In the genomic region with DNA sequence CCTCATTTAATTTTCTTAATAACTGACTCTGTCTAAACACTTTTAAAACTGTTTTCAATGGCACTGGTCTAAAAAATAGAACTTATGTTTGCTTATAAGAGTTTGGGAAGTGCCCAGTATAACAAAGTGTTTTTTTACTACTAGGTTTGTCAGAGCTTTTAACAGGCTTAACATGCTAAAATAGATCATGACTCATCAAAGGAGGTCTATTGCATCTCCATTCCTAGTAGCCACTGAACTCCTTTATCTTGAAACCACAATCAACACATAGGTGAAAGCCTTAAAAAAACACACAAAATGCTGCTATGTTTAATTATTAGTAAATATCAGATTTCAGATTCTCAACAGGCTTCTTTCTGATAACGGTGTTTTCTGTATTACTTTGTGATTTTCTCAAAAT, we compare ENCODE assay signal across 14 cellular contexts.
A peak's percentile ranks its signal among the peaks of the same experiment; 100 is the strongest.
DNase-seq lines count a peak whose midpoint lies in the region; ATAC-seq, FAIRE-seq and TF ChIP-seq lines count a peak whose summit lies in the region.
"Had no signal": no experiment of that assay in that cellular context is flagged by ENCODE, and none has a peak within 500 bp of the region (broad histone marks: within the 10 kb centered on the region; RNA-seq: fewer than 3 reads in every experiment).

No MANE protein-coding gene starts in this region.

- H2BK120ac ChIP-seq in IMR-90 (ENCODE audit: low read depth, low read length): no peak overlapping the region

- no peak overlapping the region for H4K91ac ChIP-seq in IMR-90 (ENCODE audit: insufficient read depth, low read depth, low read length)

- ATAC-seq in IMR-90 (ENCODE audit: low read depth) (no peak), GM18867 (IDR thresholded peaks at IDR 0.05; ENCODE audit: unreplicated experiment) (no peak)
- ATAC-seq: activated naive CD4-positive, alpha-beta T cell treated with anti-CD3 and anti-CD28 coated beads, Interleukin-2, amount 50 U/mL, for 72 hours; stimulated activated naive B cell treated with anti-CD40 and anti-IgM and Interleukin-4, amounts not matched to agents 10 μg/mL and 1 μg/mL and 100 μg/mL, for 72 hours had no signal

- peak; percentile 61 for FAIRE-seq in keratinocyte (lab: Jason Lieb, UNC)

- no peaks in the 10 kb centered on the region for H3K4me1 Mint-ChIP-seq in activated T-helper 1 cell treated with anti-CD3 and anti-CD28 coated beads, Interleukin-12 subunit alpha, Interleukin-12 subunit beta, Interleukin-2, Interleukin-4 antibody, amounts not matched to agents 30 ng/mL and 10 ng/mL and 1 ng/mL, durations not matched to agents 14 hours and 24 hours and 36 hours (ENCODE audit: low read depth)
- H3K4me1 Mint-ChIP-seq: stimulated activated naive B cell treated with anti-CD40 and anti-IgM and Interleukin-4, amounts not matched to agents 10 μg/mL and 1 μg/mL and 100 μg/mL, for 72 hours had no signal

- DNase-seq in AG09309 (ENCODE audit: low read depth) (peak; percentile 21), IMR-90 (peak; percentile 67), astrocyte of the spinal cord (ENCODE audit: low read depth, low spot score) (peak; percentile 78), keratinocyte (ENCODE audit: low read depth, low spot score) (peak; percentile 36), NK-92 (lab: John Stamatoyannopoulos, UW; ENCODE audit: unreplicated experiment) (no peak), activated gamma-delta T cell treated with Interleukin-2 at 50 U/mL for 16 hours (no peak)
- DNase-seq in activated T-helper 1 cell treated with anti-CD3 and anti-CD28 coated beads, Interleukin-12 subunit alpha, Interleukin-12 subunit beta, Interleukin-2, Interleukin-4 antibody, amounts not matched to agents 30 ng/mL and 10 ng/mL and 1 ng/mL, durations not matched to agents 14 hours and 24 hours and 36 hours (ENCODE audit: low spot score): no peak
- DNase-seq: GDM1; stimulated activated CD4-positive, alpha-beta T cell treated with anti-CD3 and anti-CD28 coated beads, Interleukin-2, amount 100 ng/mL, for 24 hours; stimulated activated naive B cell treated with anti-CD40 and anti-IgM and Interleukin-4, amounts not matched to agents 10 μg/mL and 1 μg/mL and 100 μg/mL, for 72 hours; T1000 had no signal

- H4K20me1 ChIP-seq in IMR-90 (ENCODE audit: insufficient read depth, low read length) (no peaks in the 10 kb centered on the region), keratinocyte (ENCODE audit: control insufficient read depth, extremely low read depth, insufficient read depth, low read length) (no peaks in the 10 kb centered on the region)
- H4K20me1 ChIP-seq: BLaER1 had no signal

- no peaks in the 10 kb centered on the region for H3K27me3 Mint-ChIP-seq in activated T-helper 1 cell treated with anti-CD3 and anti-CD28 coated beads, Interleukin-12 subunit alpha, Interleukin-12 subunit beta, Interleukin-2, Interleukin-4 antibody, amounts not matched to agents 30 ng/mL and 10 ng/mL and 1 ng/mL, durations not matched to agents 14 hours and 24 hours and 36 hours (ENCODE audit: insufficient read depth)
- H3K27me3 Mint-ChIP-seq: stimulated activated naive B cell treated with anti-CD40 and anti-IgM and Interleukin-4, amounts not matched to agents 10 μg/mL and 1 μg/mL and 100 μg/mL, for 72 hours had no signal

- no TSS peak for BruUV-seq in IMR-90 (replicated peaks; lab: Mats Ljungman, UMichigan)

- no peak overlapping the region for H3K27ac Mint-ChIP-seq in activated T-helper 1 cell treated with anti-CD3 and anti-CD28 coated beads, Interleukin-12 subunit alpha, Interleukin-12 subunit beta, Interleukin-2, Interleukin-4 antibody, amounts not matched to agents 30 ng/mL and 10 ng/mL and 1 ng/mL, durations not matched to agents 14 hours and 24 hours and 36 hours
- H3K27ac Mint-ChIP-seq: activated naive CD4-positive, alpha-beta T cell treated with anti-CD3 and anti-CD28 coated beads, Interleukin-2, amount 50 U/mL, for 72 hours; stimulated activated naive B cell treated with anti-CD40 and anti-IgM and Interleukin-4, amounts not matched to agents 10 μg/mL and 1 μg/mL and 100 μg/mL, for 72 hours had no signal

- dilution Hi-C loops in IMR-90 (cut with HindIII; ENCODE audit: low sequenced_read_pairs, unreplicated experiment): no loop called here
- dilution Hi-C loops in keratinocyte (cut with MboI; ENCODE audit: extremely low pct_ligation_motif_present, low sequenced_read_pairs): no loop called here

- H3K4me1 ChIP-seq in IMR-90 (ENCODE audit: control insufficient read depth, insufficient read depth, low read length) (no peaks in the 10 kb centered on the region), keratinocyte (ENCODE audit: control insufficient read depth, extremely low read depth, insufficient read depth, low read length) (peaks cover 37% of the 10 kb centered on the region)
- H3K4me1 ChIP-seq: BLaER1 had no signal

- no peaks in the 10 kb centered on the region for H3K79me1 ChIP-seq in IMR-90 (ENCODE audit: low read depth in 1 of 2, low read length in 2 of 2)

- in situ Hi-C loops in IMR-90 (cut with MboI; ENCODE audit: low sequenced_read_pairs) (no loop called here), astrocyte of the spinal cord (cut with HindIII; ENCODE audit: low sequenced_read_pairs) (no loop called here)

- no peak overlapping the region for H3K18ac ChIP-seq in IMR-90 (ENCODE audit: low read depth, low read length)

- TF ChIP-seq POLR2A in IMR-90 (IDR thresholded peaks at IDR 0.05; ENCODE audit: low read depth, low read length): no peak

- CTCF ChIA-PET in IMR-90 (lab: Yijun Ruan, JAX): no interaction called here

- no peak overlapping the region for H3K4me3 ChIP-seq in AG09309 (ENCODE audit: control insufficient read depth, low read depth, low read length)
- no peak overlapping the region for H3K4me3 ChIP-seq in IMR-90 (ENCODE audit: insufficient read depth, low read depth, low read length)
- no peak overlapping the region for H3K4me3 ChIP-seq in astrocyte of the spinal cord (ENCODE audit: low read depth, low read length)
- H3K4me3 ChIP-seq in keratinocyte (ENCODE audit: control insufficient read depth in 2 of 3, extremely low read depth in 1 of 3, insufficient read depth in 2 of 3, low read depth in 1 of 3, low read length in 3 of 3): no peak overlapping the region
- H3K4me3 ChIP-seq: BLaER1 had no signal

- H3K9me3 ChIP-seq in IMR-90 (ENCODE audit: control insufficient read depth, insufficient read depth, low read length): peaks cover 2% of the 10 kb centered on the region; the same call in 1 of the 2 replicates
- no peaks in the 10 kb centered on the region for H3K9me3 ChIP-seq in keratinocyte (ENCODE audit: control insufficient read depth, low read depth, low read length)
- H3K9me3 ChIP-seq: BLaER1 had no signal

- POLR2A ChIA-PET in IMR-90 (lab: Charles Lee; ENCODE audit: unreplicated experiment): no interaction called here

- no peak overlapping the region for H3K23ac ChIP-seq in IMR-90 (ENCODE audit: low read depth, low read length)

- H3K27ac ChIP-seq in IMR-90 (ENCODE audit: insufficient read depth, low read length): no peak overlapping the region
- peak overlapping the region; percentile 75 for H3K27ac ChIP-seq in keratinocyte (ENCODE audit: control insufficient read depth, insufficient read depth, low read length)
- H3K27ac ChIP-seq: BLaER1 had no signal

- H3K56ac ChIP-seq in IMR-90 (ENCODE audit: extremely low read depth, insufficient read depth, low read length): no peak overlapping the region

- H3K27me3 ChIP-seq in IMR-90 (ENCODE audit: control insufficient read depth, insufficient read depth, low read length) (no peaks in the 10 kb centered on the region), keratinocyte (ENCODE audit: control insufficient read depth, extremely low read depth, insufficient read depth, low read length) (no peaks in the 10 kb centered on the region)
- H3K27me3 ChIP-seq: BLaER1 had no signal

- no peak overlapping the region for H3K4me3 Mint-ChIP-seq in activated T-helper 1 cell treated with anti-CD3 and anti-CD28 coated beads, Interleukin-12 subunit alpha, Interleukin-12 subunit beta, Interleukin-2, Interleukin-4 antibody, amounts not matched to agents 30 ng/mL and 10 ng/mL and 1 ng/mL, durations not matched to agents 14 hours and 24 hours and 36 hours
- H3K4me3 Mint-ChIP-seq: stimulated activated naive B cell treated with anti-CD40 and anti-IgM and Interleukin-4, amounts not matched to agents 10 μg/mL and 1 μg/mL and 100 μg/mL, for 72 hours had no signal

- H3K36me3 Mint-ChIP-seq in activated T-helper 1 cell treated with anti-CD3 and anti-CD28 coated beads, Interleukin-12 subunit alpha, Interleukin-12 subunit beta, Interleukin-2, Interleukin-4 antibody, amounts not matched to agents 30 ng/mL and 10 ng/mL and 1 ng/mL, durations not matched to agents 14 hours and 24 hours and 36 hours (ENCODE audit: low read depth): no peaks in the 10 kb centered on the region
- H3K36me3 Mint-ChIP-seq: activated naive CD4-positive, alpha-beta T cell treated with anti-CD3 and anti-CD28 coated beads, Interleukin-2, amount 50 U/mL, for 72 hours; stimulated activated naive B cell treated with anti-CD40 and anti-IgM and Interleukin-4, amounts not matched to agents 10 μg/mL and 1 μg/mL and 100 μg/mL, for 72 hours had no signal

- H3K4me2 ChIP-seq in IMR-90 (ENCODE audit: low read depth, low read length): no peak overlapping the region
- H3K4me2 ChIP-seq in keratinocyte (ENCODE audit: control insufficient read depth, extremely low read depth, insufficient read depth, low read depth, low read length): peak overlapping the region; percentile 17
- H3K4me2 ChIP-seq: BLaER1 had no signal

- WGBS in IMR-90 (ENCODE audit: extremely low coverage in 2 of 2, insufficient read length in 1 of 2), 2 experiments: no CpG with 5 or more reads among the region's 1 CpG

- no peak for TF ChIP-seq RAD21 in IMR-90 (IDR thresholded peaks at IDR 0.05; ENCODE audit: low read length)

- H3K4ac ChIP-seq in IMR-90 (ENCODE audit: low read depth, low read length): no peak overlapping the region

- H2AFZ ChIP-seq in IMR-90 (replicated peaks; ENCODE audit: low read length, poor library complexity) (no peak overlapping the region), keratinocyte (ENCODE audit: control insufficient read depth, low read length) (no peak overlapping the region)

- H3K14ac ChIP-seq in IMR-90 (replicated peaks; ENCODE audit: low read depth, low read length): no peak overlapping the region

- H2AK9ac ChIP-seq in IMR-90 (replicated peaks; ENCODE audit: low read depth, low read length, poor library complexity): no peak overlapping the region

- no peak overlapping the region for H2BK20ac ChIP-seq in IMR-90 (ENCODE audit: low read depth, low read length)

- H3K9ac ChIP-seq in IMR-90 (ENCODE audit: low read depth, low read length): no peak overlapping the region
- H3K9ac ChIP-seq in keratinocyte (ENCODE audit: control insufficient read depth, extremely low read depth, insufficient read depth, low read length): no peak overlapping the region
- H3K9ac ChIP-seq: BLaER1 had no signal

- TF ChIP-seq CTCF in AG09309 (IDR thresholded peaks at IDR 0.05; ENCODE audit: control insufficient read depth, insufficient read depth, low read depth, low read length, missing control alignments): no peak
- no peak for TF ChIP-seq CTCF in IMR-90 (conservative IDR thresholded peaks at IDR 0.05; ENCODE audit: low read depth, low read length)
- no peak for TF ChIP-seq CTCF in astrocyte of the spinal cord (IDR thresholded peaks at IDR 0.05; ENCODE audit: low read depth, low read length)
- no peak for TF ChIP-seq CTCF in keratinocyte (optimal IDR thresholded peaks at IDR 0.05 in 1 of 3, IDR thresholded peaks at IDR 0.05 in 1 of 3, conservative IDR thresholded peaks at IDR 0.05 in 1 of 3; ENCODE audit: extremely low read depth in 1 of 3, insufficient read depth in 2 of 3, low read length in 3 of 3)

- no peak overlapping the region for H2BK5ac ChIP-seq in IMR-90 (ENCODE audit: low read depth, low read length, poor library complexity, severe bottlenecking)

- H4K5ac ChIP-seq in IMR-90 (ENCODE audit: low read depth, low read length): no peak overlapping the region

- H3K79me2 ChIP-seq in keratinocyte (ENCODE audit: control insufficient read depth, insufficient read depth, low read length): no peaks in the 10 kb centered on the region

- H2AK5ac ChIP-seq in IMR-90 (ENCODE audit: low read depth, low read length): no peak overlapping the region

- intact Hi-C loops in IMR-90 (cut with micrococcal nuclease): loop anchor here (5.0 kb wide), 1 partner anchor 96 kb away; no protein-coding TSS in a partner anchor
- intact Hi-C loops in activated T-helper 1 cell treated with anti-CD3 and anti-CD28 coated beads, Interleukin-12 subunit alpha, Interleukin-12 subunit beta, Interleukin-2, Interleukin-4 antibody, amounts not matched to agents 30 ng/mL and 10 ng/mL and 1 ng/mL, durations not matched to agents 14 hours and 24 hours and 36 hours (cut with micrococcal nuclease): no loop called here

- no peaks in the 10 kb centered on the region for H3K9me3 Mint-ChIP-seq in activated T-helper 1 cell treated with anti-CD3 and anti-CD28 coated beads, Interleukin-12 subunit alpha, Interleukin-12 subunit beta, Interleukin-2, Interleukin-4 antibody, amounts not matched to agents 30 ng/mL and 10 ng/mL and 1 ng/mL, durations not matched to agents 14 hours and 24 hours and 36 hours

- H3K9me1 ChIP-seq in IMR-90 (ENCODE audit: insufficient read depth, low read length) (no peaks in the 10 kb centered on the region), keratinocyte (ENCODE audit: control insufficient read depth, extremely low read depth, insufficient read depth, low read length) (no peaks in the 10 kb centered on the region)

- H2BK15ac ChIP-seq in IMR-90 (ENCODE audit: low read depth, low read length): no peak overlapping the region

- H3K36me3 ChIP-seq in IMR-90 (ENCODE audit: control insufficient read depth, insufficient read depth, low read length) (no peaks in the 10 kb centered on the region), keratinocyte (ENCODE audit: control insufficient read depth in 2 of 2, extremely low read depth in 1 of 2, insufficient read depth in 2 of 2, low read length in 2 of 2) (no peaks in the 10 kb centered on the region)
- H3K36me3 ChIP-seq: BLaER1 had no signal

- no peak overlapping the region for H4K8ac ChIP-seq in IMR-90 (ENCODE audit: low read depth in 2 of 2, low read length in 2 of 2)

Comparison
In these comparisons a context has a peak if more than half of its experiments do, and no peak if none do; other contexts are left out.
1. DNase-seq: peak in AG09309 (single experiment), IMR-90 (single experiment), astrocyte of the spinal cord (single experiment) and keratinocyte (single experiment); none in NK-92 (single experiment), activated T-helper 1 cell treated with anti-CD3 and anti-CD28 coated beads, Interleukin-12 subunit alpha, Interleukin-12 subunit beta, Interleukin-2, Interleukin-4 antibody, amounts not matched to agents 30 ng/mL and 10 ng/mL and 1 ng/mL, durations not matched to agents 14 hours and 24 hours and 36 hours (single experiment) and activated gamma-delta T cell treated with Interleukin-2 at 50 U/mL for 16 hours (single experiment).